ENCODE assay signal across 1 cellular context in the genomic region with DNA sequence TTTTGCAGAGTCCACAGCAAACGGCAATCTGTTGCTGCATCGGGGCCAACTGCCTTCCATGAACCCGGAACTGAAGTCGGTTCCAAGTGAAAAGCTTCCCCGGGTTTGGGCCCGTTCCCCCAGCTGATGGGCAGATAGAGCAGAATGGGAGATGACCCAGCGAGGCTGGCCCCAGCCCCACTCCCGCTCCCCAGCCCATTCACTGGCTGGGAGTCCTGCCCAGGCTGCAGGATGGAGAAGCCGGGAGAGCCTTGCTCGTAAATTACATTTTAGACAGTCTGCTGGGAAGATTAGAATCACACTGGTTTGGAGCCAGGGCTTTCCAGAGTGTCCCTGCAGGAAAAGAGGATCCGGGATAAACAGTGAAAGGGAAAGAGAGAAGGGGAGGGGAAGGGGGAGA.
TF ChIP-seq lines count a peak whose summit lies in the region.

No MANE protein-coding gene starts in this region.

TF ChIP-seq in SK-N-SH treated with all-trans-retinoic acid at 6 μM for 48 hours, 23 proteins besides CTCF, POLR2A, EP300 and RAD21 (continued from another document):
- peak; percentile 28; the same call in 1 of the 2 replicates for TF ChIP-seq TCF4 (CRISPR knock-in tag; IDR thresholded peaks at IDR 0.05; ENCODE audit: borderline replicate concordance)
- TF ChIP-seq, protein P1, sequence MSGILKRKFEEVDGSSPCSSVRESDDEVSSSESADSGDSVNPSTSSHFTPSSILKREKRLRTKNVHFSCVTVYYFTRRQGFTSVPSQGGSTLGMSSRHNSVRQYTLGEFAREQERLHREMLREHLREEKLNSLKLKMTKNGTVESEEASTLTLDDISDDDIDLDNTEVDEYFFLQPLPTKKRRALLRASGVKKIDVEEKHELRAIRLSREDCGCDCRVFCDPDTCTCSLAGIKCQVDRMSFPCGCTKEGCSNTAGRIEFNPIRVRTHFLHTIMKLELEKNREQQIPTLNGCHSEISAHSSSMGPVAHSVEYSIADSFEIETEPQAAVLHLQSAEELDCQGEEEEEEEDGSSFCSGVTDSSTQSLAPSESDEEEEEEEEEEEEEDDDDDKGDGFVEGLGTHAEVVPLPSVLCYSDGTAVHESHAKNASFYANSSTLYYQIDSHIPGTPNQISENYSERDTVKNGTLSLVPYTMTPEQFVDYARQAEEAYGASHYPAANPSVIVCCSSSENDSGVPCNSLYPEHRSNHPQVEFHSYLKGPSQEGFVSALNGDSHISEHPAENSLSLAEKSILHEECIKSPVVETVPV (CRISPR knock-in tag; IDR thresholded peaks at IDR 0.05), result no peak
TF ChIP-seq in SK-N-SH treated with all-trans-retinoic acid at 6 μM for 48 hours: peak in this region for 1.
